Comparison of ENCODE assay signal across 19 cellular contexts in genomic region chr2:41828052-41828643, GRCh38.
"Had no signal": no experiment of that assay in that cellular context is flagged by ENCODE, and none has a peak within 500 bp of the region (broad histone marks: within the 10 kb centered on the region; RNA-seq: fewer than 3 reads in every experiment).

No MANE protein-coding gene starts in this region.

- H3K4me3 Mint-ChIP-seq: activated naive CD8-positive, alpha-beta T cell treated with anti-CD3 and anti-CD28 coated beads, Interleukin-2, amount 10 ng/mL, durations not matched to agents 7 days and 5 days; central memory CD8-positive, alpha-beta T cell; immature natural killer cell; naive thymus-derived CD4-positive, alpha-beta T cell had no signal

- H3K36me3 Mint-ChIP-seq: activated naive CD8-positive, alpha-beta T cell treated with anti-CD3 and anti-CD28 coated beads, Interleukin-2, amount 10 ng/mL, durations not matched to agents 7 days and 5 days; immature natural killer cell; naive thymus-derived CD4-positive, alpha-beta T cell had no signal

- H3K9me3 ChIP-seq: left ventricle myocardium inferior had no signal

- H3K9me3 Mint-ChIP-seq: activated naive CD8-positive, alpha-beta T cell treated with anti-CD3 and anti-CD28 coated beads, Interleukin-2, amount 10 ng/mL, durations not matched to agents 7 days and 5 days; central memory CD8-positive, alpha-beta T cell; immature natural killer cell had no signal

- H3K27ac ChIP-seq: brain microvascular endothelial cell, left ventricle myocardium inferior, parathyroid adenoma had no signal

- ATAC-seq: activated CD4-positive, CD25-positive, alpha-beta regulatory T cell treated with anti-CD3 and anti-CD28 coated beads, Interleukin-2, amount 50 U/mL, for 24 hours; naive thymus-derived CD4-positive, alpha-beta T cell had no signal

- H3K36me3 ChIP-seq: brain microvascular endothelial cell, left ventricle myocardium inferior had no signal

- DNase-seq: activated naive CD4-positive, alpha-beta T cell; activated naive CD8-positive, alpha-beta T cell treated with anti-CD3 and anti-CD28 coated beads, Interleukin-2, amount 10 ng/mL, durations not matched to agents 7 days and 5 days; brain microvascular endothelial cell; cortex of kidney; effector CD4-positive, alpha-beta T cell; foreskin melanocyte; head of caudate nucleus; immature natural killer cell; left ventricle myocardium inferior; naive thymus-derived CD4-positive, alpha-beta T cell; retina; stimulated activated CD4-positive, alpha-beta T cell treated with anti-CD3 and anti-CD28 coated beads, Interleukin-15, amount 100 ng/mL, for 24 hours; stimulated activated CD4-positive, alpha-beta T cell treated with anti-CD3 and anti-CD28 coated beads, Interleukin-4, amount 100 ng/mL, for 1 hour; stimulated activated naive CD4-positive, alpha-beta T cell; substantia nigra; T-helper 2 cell had no signal

- H3K4me3 ChIP-seq: left ventricle myocardium inferior had no signal

- H3K4me1 Mint-ChIP-seq: activated naive CD8-positive, alpha-beta T cell treated with anti-CD3 and anti-CD28 coated beads, Interleukin-2, amount 10 ng/mL, durations not matched to agents 7 days and 5 days; central memory CD8-positive, alpha-beta T cell; immature natural killer cell; naive thymus-derived CD4-positive, alpha-beta T cell had no signal

- H3K4me1 ChIP-seq: left ventricle myocardium inferior, parathyroid adenoma had no signal

- H3K27ac Mint-ChIP-seq: activated naive CD8-positive, alpha-beta T cell treated with anti-CD3 and anti-CD28 coated beads, Interleukin-2, amount 10 ng/mL, durations not matched to agents 7 days and 5 days; immature natural killer cell; naive thymus-derived CD4-positive, alpha-beta T cell had no signal
